Comparison of ENCODE assay signal across 8 cellular contexts in the genomic region with DNA sequence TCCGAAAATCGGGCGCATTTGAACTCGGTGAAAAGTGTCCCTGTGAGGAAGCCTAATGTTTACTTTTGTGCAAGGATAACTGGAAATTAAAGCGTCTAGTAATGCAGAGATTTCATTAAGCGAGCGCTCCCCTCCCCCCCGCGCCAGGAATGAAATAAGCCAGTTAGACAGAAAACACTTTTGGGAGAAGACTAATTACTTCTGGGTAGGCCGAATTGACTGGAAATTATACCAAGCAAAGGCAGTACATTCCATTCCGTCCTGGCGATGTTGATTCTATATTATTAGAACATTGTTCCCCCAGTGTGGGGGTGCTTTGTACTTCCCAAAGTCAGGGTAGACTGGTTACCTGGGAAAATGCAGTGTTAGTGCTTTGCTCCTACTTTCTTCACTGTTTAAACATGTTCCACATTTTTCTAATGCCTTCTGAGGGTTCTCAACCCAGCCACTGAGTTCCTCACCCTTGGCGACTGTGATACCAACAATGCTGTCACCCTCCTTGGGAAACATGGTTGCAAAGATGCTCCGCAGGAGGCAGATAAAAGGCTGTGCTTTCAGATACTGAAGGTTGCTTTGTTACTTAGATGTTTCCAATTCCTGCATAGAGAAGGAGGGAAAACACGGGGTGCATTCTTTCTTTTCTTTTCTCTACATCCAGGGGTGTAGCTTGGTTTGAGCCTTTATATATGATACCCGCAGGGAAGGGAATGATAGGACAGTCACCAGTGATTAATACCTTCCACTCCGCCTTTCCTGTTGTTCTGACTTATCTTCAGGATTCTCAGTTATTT. TPM values are rescaled to one million over a fixed set of nuclear protein-coding genes. Genes with fewer than 3 reads are reported as not detected.
DNase-seq lines count a peak whose midpoint lies in the region; ATAC-seq and TF ChIP-seq lines count a peak whose summit lies in the region.

No MANE protein-coding gene starts in this region.

- H3K4me1 Mint-ChIP-seq in T-helper 2 cell treated with Interferon-gamma antibody and Interleukin-4, amounts not matched to agents 5 μg/mL and 100 μg/mL, for 36 hours (ENCODE audit: low read depth) = peaks cover 12% of the 10 kb centered on the region

- H3K9me3 ChIP-seq in breast epithelium (no peaks in the 10 kb centered on the region), thoracic aorta (no peaks in the 10 kb centered on the region)

- ATAC-seq in thoracic aorta (ENCODE audit: insufficient number of reproducible peaks, low FRiP score, low read depth) = peak; percentile 7
- no peak for ATAC-seq in GM18511 (IDR thresholded peaks at IDR 0.05; ENCODE audit: unreplicated experiment)

- peak overlapping the region; percentile 85 for H3K4me3 Mint-ChIP-seq in T-helper 2 cell treated with Interferon-gamma antibody and Interleukin-4, amounts not matched to agents 5 μg/mL and 100 μg/mL, for 36 hours

- H3K36me3 ChIP-seq in breast epithelium (no peaks in the 10 kb centered on the region), thoracic aorta (no peaks in the 10 kb centered on the region)

- H3K27me3 ChIP-seq in breast epithelium (no peaks in the 10 kb centered on the region), thoracic aorta (replicated peaks; ENCODE audit: insufficient read depth) (no peaks in the 10 kb centered on the region)

- H3K4me1 ChIP-seq in breast epithelium (no peaks in the 10 kb centered on the region), thoracic aorta (ENCODE audit: control insufficient read depth in 1 of 2, low read depth in 2 of 2) (peaks cover 1 to 42% of the 10 kb centered on the region in 2 donors)

- intact Hi-C loops in breast epithelium (cut with DNase I; ENCODE audit: low total_unique reads) = loop anchor here (10.0 kb wide), 1 partner anchor 597 kb away; no protein-coding TSS in a partner anchor

- H3K4me3 ChIP-seq in breast epithelium (peak overlapping the region; percentile 63 to 82 (median 67)), thoracic aorta (peak overlapping the region; percentile 90)

- peaks cover 50% of the 10 kb centered on the region for H3K27me3 Mint-ChIP-seq in T-helper 2 cell treated with Interferon-gamma antibody and Interleukin-4, amounts not matched to agents 5 μg/mL and 100 μg/mL, for 36 hours (ENCODE audit: low read depth)

- no peaks in the 10 kb centered on the region for H3K36me3 Mint-ChIP-seq in T-helper 2 cell treated with Interferon-gamma antibody and Interleukin-4, amounts not matched to agents 5 μg/mL and 100 μg/mL, for 36 hours (ENCODE audit: low read depth)

- TF ChIP-seq CTCF in breast epithelium (IDR thresholded peaks at IDR 0.05) (no peak), thoracic aorta (IDR thresholded peaks at IDR 0.05) (no peak)

- no peaks in the 10 kb centered on the region for H3K9me3 Mint-ChIP-seq in T-helper 2 cell treated with Interferon-gamma antibody and Interleukin-4, amounts not matched to agents 5 μg/mL and 100 μg/mL, for 36 hours

- H3K27ac ChIP-seq in breast epithelium (peak overlapping the region; percentile 91 to 98), thoracic aorta (peak overlapping the region; percentile 94 to 99)

- no peak overlapping the region for H3K27ac Mint-ChIP-seq in T-helper 2 cell treated with Interferon-gamma antibody and Interleukin-4, amounts not matched to agents 5 μg/mL and 100 μg/mL, for 36 hours

- no peak for TF ChIP-seq POLR2A in breast epithelium (IDR thresholded peaks at IDR 0.05)

- no peak for DNase-seq in T-helper 2 cell treated with Interferon-gamma antibody and Interleukin-4, amounts not matched to agents 5 μg/mL and 100 μg/mL, for 36 hours (ENCODE audit: low spot score)
- DNase-seq in T-helper 2 cell (no peak), breast epithelium (ENCODE audit: low spot score in 2 of 2) (peak in 1 of 2 donors; percentile 45), kidney glomerular epithelial cell (lab: John Stamatoyannopoulos, UW) (peak; percentile 80), thoracic aorta (ENCODE audit: low spot score) (peak; percentile 19), NCI-H748 (lab: John Stamatoyannopoulos, UW; ENCODE audit: unreplicated experiment) (no peak), NCI-H510A (lab: John Stamatoyannopoulos, UW) (no peak)

RNA-seq across cellular contexts. Expression of gene GJA1, which starts 2.6 kb away (rescaled TPM):
- total RNA-seq in breast epithelium = 10 to 100 TPM; 37.3 to 91.0 (median 90.1) TPM
- total RNA-seq in thoracic aorta = 100 to 1,000 TPM; 199 to 281 TPM

Comparison
In these comparisons a context has a peak if more than half of its experiments do, and no peak if none do; other contexts are left out.
1. DNase-seq: peak in kidney glomerular epithelial cell (single experiment) and thoracic aorta (single experiment); none in T-helper 2 cell treated with Interferon-gamma antibody and Interleukin-4, amounts not matched to agents 5 μg/mL and 100 μg/mL, for 36 hours (single experiment), T-helper 2 cell (0 of 5), NCI-H748 (single experiment) and NCI-H510A (single experiment).